ENCODE assay signal across 1 cellular context in the genomic region with DNA sequence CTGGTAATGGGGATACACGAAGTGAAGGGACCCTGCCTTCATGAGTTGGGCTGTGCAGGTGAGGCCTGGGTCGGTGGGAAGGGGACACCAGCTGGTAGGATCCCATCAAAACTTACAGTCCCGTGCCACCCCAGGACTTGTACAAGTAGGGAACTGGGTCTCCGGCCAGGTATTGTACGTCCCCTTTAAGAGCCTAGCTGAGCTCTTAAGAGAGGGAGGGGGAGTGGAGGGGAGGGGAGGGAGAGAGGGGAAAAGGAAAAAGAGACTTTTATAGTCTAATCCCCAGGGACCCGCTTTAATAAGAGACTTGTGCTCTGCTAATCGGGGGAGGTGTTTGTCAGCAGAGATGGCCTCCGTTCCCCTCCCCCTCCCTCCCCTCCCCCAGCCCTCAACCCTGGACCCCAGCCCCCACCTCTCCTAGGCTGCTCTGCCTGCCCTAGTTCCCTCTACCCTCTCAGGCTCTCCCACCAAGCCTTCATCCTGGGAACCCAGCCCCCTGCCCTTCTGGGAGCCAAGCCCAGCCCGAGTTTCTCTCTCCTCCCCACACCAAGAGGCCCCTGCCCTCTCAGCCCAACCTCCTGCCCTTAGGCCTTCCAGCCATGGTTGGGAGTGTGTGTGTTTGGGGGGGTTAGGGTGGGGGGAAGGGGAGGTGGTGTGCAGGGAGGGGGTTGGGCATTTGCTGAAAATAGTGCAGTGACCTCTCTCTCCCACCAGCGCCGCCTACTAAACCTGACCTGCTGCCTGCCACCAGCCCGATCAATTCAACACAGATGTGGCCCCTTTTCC.
TF ChIP-seq lines count a peak whose summit lies in the region.

No MANE protein-coding gene starts in this region.

TF ChIP-seq in HepG2, 621 proteins besides CTCF, POLR2A, EP300 and RAD21:
- TF ChIP-seq HNRNPK (IDR thresholded peaks at IDR 0.05; ENCODE audit: low read depth, low read length, poor library complexity, severe bottlenecking) (peak; percentile 10), MAZ (IDR thresholded peaks at IDR 0.05; ENCODE audit: borderline replicate concordance, low read depth, low read length) (no peak), MAZ (CRISPR knock-in tag; IDR thresholded peaks at IDR 0.05; ENCODE audit: low read depth) (0 out of 2 replicates have a peak, but pooled peaks have one; percentile 22), KDM5A (IDR thresholded peaks at IDR 0.05; ENCODE audit: borderline replicate concordance, low read length) (no peak), PHF8 (CRISPR knock-in tag; IDR thresholded peaks at IDR 0.05) (no peak)
- TF ChIP-seq, protein P1, sequence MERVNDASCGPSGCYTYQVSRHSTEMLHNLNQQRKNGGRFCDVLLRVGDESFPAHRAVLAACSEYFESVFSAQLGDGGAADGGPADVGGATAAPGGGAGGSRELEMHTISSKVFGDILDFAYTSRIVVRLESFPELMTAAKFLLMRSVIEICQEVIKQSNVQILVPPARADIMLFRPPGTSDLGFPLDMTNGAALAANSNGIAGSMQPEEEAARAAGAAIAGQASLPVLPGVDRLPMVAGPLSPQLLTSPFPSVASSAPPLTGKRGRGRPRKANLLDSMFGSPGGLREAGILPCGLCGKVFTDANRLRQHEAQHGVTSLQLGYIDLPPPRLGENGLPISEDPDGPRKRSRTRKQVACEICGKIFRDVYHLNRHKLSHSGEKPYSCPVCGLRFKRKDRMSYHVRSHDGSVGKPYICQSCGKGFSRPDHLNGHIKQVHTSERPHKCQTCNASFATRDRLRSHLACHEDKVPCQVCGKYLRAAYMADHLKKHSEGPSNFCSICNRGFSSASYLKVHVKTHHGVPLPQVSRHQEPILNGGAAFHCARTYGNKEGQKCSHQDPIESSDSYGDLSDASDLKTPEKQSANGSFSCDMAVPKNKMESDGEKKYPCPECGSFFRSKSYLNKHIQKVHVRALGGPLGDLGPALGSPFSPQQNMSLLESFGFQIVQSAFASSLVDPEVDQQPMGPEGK (CRISPR knock-in tag; IDR thresholded peaks at IDR 0.05) = peak; percentile 45; the same call in 1 of the 2 replicates
- TF ChIP-seq, protein P2, sequence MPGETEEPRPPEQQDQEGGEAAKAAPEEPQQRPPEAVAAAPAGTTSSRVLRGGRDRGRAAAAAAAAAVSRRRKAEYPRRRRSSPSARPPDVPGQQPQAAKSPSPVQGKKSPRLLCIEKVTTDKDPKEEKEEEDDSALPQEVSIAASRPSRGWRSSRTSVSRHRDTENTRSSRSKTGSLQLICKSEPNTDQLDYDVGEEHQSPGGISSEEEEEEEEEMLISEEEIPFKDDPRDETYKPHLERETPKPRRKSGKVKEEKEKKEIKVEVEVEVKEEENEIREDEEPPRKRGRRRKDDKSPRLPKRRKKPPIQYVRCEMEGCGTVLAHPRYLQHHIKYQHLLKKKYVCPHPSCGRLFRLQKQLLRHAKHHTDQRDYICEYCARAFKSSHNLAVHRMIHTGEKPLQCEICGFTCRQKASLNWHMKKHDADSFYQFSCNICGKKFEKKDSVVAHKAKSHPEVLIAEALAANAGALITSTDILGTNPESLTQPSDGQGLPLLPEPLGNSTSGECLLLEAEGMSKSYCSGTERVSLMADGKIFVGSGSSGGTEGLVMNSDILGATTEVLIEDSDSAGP (CRISPR knock-in tag; IDR thresholded peaks at IDR 0.05; ENCODE audit: borderline replicate concordance) = peak; percentile 88
